8 cellular contexts compared by ENCODE assay signal in genomic region chr1:206608108-206608698, GRCh38. TPM values are rescaled to one million over a fixed set of nuclear protein-coding genes. Genes with fewer than 3 reads are reported as not detected.
DNase-seq lines count a peak whose midpoint lies in the region; ATAC-seq and TF ChIP-seq lines count a peak whose summit lies in the region.

No MANE protein-coding gene starts in this region.

- H3K9me3 Mint-ChIP-seq in activated CD4-positive, alpha-beta T cell treated with anti-CD3 and anti-CD28 coated beads, Interleukin-2, amount 10 ng/mL, durations not matched to agents 24 days and 14 days = no peaks in the 10 kb centered on the region
- H3K9me3 Mint-ChIP-seq in progenitor cell of endocrine pancreas (ENCODE audit: low read depth) = no peaks in the 10 kb centered on the region

- ATAC-seq in HG03045 (IDR thresholded peaks at IDR 0.05; ENCODE audit: unreplicated experiment) (no peak), HG03432 (IDR thresholded peaks at IDR 0.05; ENCODE audit: unreplicated experiment) (no peak)

- peak; percentile 31 to 49 for DNase-seq in NCI-H2081 (lab: John Stamatoyannopoulos, UW)
- no peak for DNase-seq in NCI-H2081 treated with DMSO at 0.1 percent for 48 hours (lab: John Stamatoyannopoulos, UW)
- DNase-seq in NCI-H146 (lab: John Stamatoyannopoulos, UW) = peak; percentile 32
- peak; percentile 87 for DNase-seq in activated CD4-positive, alpha-beta T cell treated with anti-CD3 and anti-CD28 coated beads, Interleukin-2, amount 10 ng/mL, durations not matched to agents 24 days and 14 days
- DNase-seq in effector CD8-positive, alpha-beta T cell (lab: John Stamatoyannopoulos, UW) = peak; percentile 34
- DNase-seq in progenitor cell of endocrine pancreas (ENCODE audit: low spot score, unreplicated experiment) = peak; percentile 43

- TF ChIP-seq CTCF in progenitor cell of endocrine pancreas (IDR thresholded peaks at IDR 0.05; ENCODE audit: unreplicated experiment) = peak; percentile 81

- peaks cover 47% of the 10 kb centered on the region for H3K36me3 Mint-ChIP-seq in activated CD4-positive, alpha-beta T cell treated with anti-CD3 and anti-CD28 coated beads, Interleukin-2, amount 10 ng/mL, durations not matched to agents 24 days and 14 days (ENCODE audit: low read depth)
- peaks cover 7% of the 10 kb centered on the region for H3K36me3 Mint-ChIP-seq in progenitor cell of endocrine pancreas (ENCODE audit: insufficient read depth)

- H3K27ac Mint-ChIP-seq in activated CD4-positive, alpha-beta T cell treated with anti-CD3 and anti-CD28 coated beads, Interleukin-2, amount 10 ng/mL, durations not matched to agents 24 days and 14 days = peak overlapping the region; percentile 93
- no peak overlapping the region for H3K27ac Mint-ChIP-seq in progenitor cell of endocrine pancreas

- intact Hi-C loops in activated CD4-positive, alpha-beta T cell treated with anti-CD3 and anti-CD28 coated beads, Interleukin-2, amount 10 ng/mL, durations not matched to agents 24 days and 14 days (cut with micrococcal nuclease) = loop anchor here (1.0 to 5.0 kb wide), 3 partner anchors 27 to 314 kb away; partner anchors contain the start of genes DYRK3 and FCMR

- peak overlapping the region; percentile 70 for H3K4me3 Mint-ChIP-seq in activated CD4-positive, alpha-beta T cell treated with anti-CD3 and anti-CD28 coated beads, Interleukin-2, amount 10 ng/mL, durations not matched to agents 24 days and 14 days
- H3K4me3 Mint-ChIP-seq in progenitor cell of endocrine pancreas (ENCODE audit: low read depth) = no peak overlapping the region

- H3K27me3 Mint-ChIP-seq in activated CD4-positive, alpha-beta T cell treated with anti-CD3 and anti-CD28 coated beads, Interleukin-2, amount 10 ng/mL, durations not matched to agents 24 days and 14 days = no peaks in the 10 kb centered on the region
- H3K27me3 Mint-ChIP-seq in progenitor cell of endocrine pancreas = no peaks in the 10 kb centered on the region

- H3K4me1 Mint-ChIP-seq in activated CD4-positive, alpha-beta T cell treated with anti-CD3 and anti-CD28 coated beads, Interleukin-2, amount 10 ng/mL, durations not matched to agents 24 days and 14 days = peaks cover 32% of the 10 kb centered on the region
- peaks cover 12% of the 10 kb centered on the region for H3K4me1 Mint-ChIP-seq in progenitor cell of endocrine pancreas (ENCODE audit: low read depth)

RNA-seq across cellular contexts. Expression of gene EIF2D, which starts 4.1 kb away (rescaled TPM):
- total RNA-seq in activated CD4-positive, alpha-beta T cell treated with anti-CD3 and anti-CD28 coated beads, Interleukin-2, amount 10 ng/mL, durations not matched to agents 24 days and 14 days = 86.6 and 89.4 TPM in 2 replicates
- total RNA-seq in progenitor cell of endocrine pancreas = 36.8 and 39.5 TPM in 2 replicates

RNA-seq across cellular contexts. Expression of gene DYRK3, which starts 27.1 kb away (rescaled TPM):
- 16.5 and 16.9 TPM in 2 replicates for total RNA-seq in activated CD4-positive, alpha-beta T cell treated with anti-CD3 and anti-CD28 coated beads, Interleukin-2, amount 10 ng/mL, durations not matched to agents 24 days and 14 days
- total RNA-seq in progenitor cell of endocrine pancreas = 8.4 and 9.1 TPM in 2 replicates
